Comparison of ENCODE assay signal across 8 cellular contexts in genomic region chr16:88703486-88704309, GRCh38. TPM values are rescaled to one million over a fixed set of nuclear protein-coding genes. Genes with fewer than 3 reads are reported as not detected.
DNase-seq lines count a peak whose midpoint lies in the region; ATAC-seq and TF ChIP-seq lines count a peak whose summit lies in the region.

No MANE protein-coding gene starts in this region.

- peak overlapping the region; percentile 94 for H3K27ac ChIP-seq in HL-60 (replicated peaks)

- H3K4me3 ChIP-seq in HL-60 (replicated peaks; ENCODE audit: insufficient read depth, low read length): peak overlapping the region; percentile 90

- no peak for TF ChIP-seq POLR2A in erythroblast (IDR thresholded peaks at IDR 0.05; ENCODE audit: low read length)

- DNase-seq in HL-60 (ENCODE audit: low read depth in 1 of 2, low spot score in 1 of 2) (peak; percentile 64 to 76), erythroblast (lab: John Stamatoyannopoulos, UW) (peak; percentile 30 to 38), HUDEP-2 (lab: John Stamatoyannopoulos, UW; ENCODE audit: unreplicated experiment in 76 of 76) (no peak), omental fat pad (ENCODE audit: low spot score) (no peak), NCI-H2081 treated with DMSO at 0.1 percent for 48 hours (lab: John Stamatoyannopoulos, UW) (no peak)
- DNase-seq in activated CD8-positive, alpha-beta memory T cell treated with anti-CD3 and anti-CD28 coated beads for 1 hour (ENCODE audit: extremely low read depth in 1 of 2, low read depth in 1 of 2): peak; percentile 55
- DNase-seq in stimulated activated CD4-positive, alpha-beta T cell treated with anti-CD3 and anti-CD28 coated beads, Interleukin-12 subunit alpha, Interleukin-12 subunit beta, amount 100 ng/mL, for 48 hours (ENCODE audit: low read depth in 2 of 3, low spot score in 1 of 3): peak; percentile 44 to 56 (median 56)

- no peak for ATAC-seq in HG03565 (IDR thresholded peaks at IDR 0.05; ENCODE audit: unreplicated experiment)
- ATAC-seq in omental fat pad (ENCODE audit: low FRiP score): no peak

- no peaks in the 10 kb centered on the region for H3K27me3 ChIP-seq in HL-60 (ENCODE audit: insufficient read depth, poor library complexity, severe bottlenecking)

- no peak for TF ChIP-seq CTCF in HL-60 (IDR thresholded peaks at IDR 0.05; ENCODE audit: insufficient read depth, low read length)
- no peak for TF ChIP-seq CTCF in omental fat pad (IDR thresholded peaks at IDR 0.05)

RNA-seq across cellular contexts. Expression of gene RNF166, which starts 2.5 kb away (rescaled TPM):
- 10 to 100 TPM; 13.5 to 36.4 (median 20.2) TPM for total RNA-seq in omental fat pad

RNA-seq across cellular contexts. Expression of gene CTU2, which starts 2.6 kb away (rescaled TPM):
- 10 to 100 TPM in 2 of 4 donors, 1 to 10 TPM in 2; 6.8 to 23.7 (median 10.2) TPM for total RNA-seq in omental fat pad

RNA-seq across cellular contexts. Expression of gene SNAI3, which starts 17.4 kb away (rescaled TPM):
- 1 to 10 TPM in 2 of 4 donors, under 1 TPM in 2; 0.37 to 2.3 (median 0.99) TPM for total RNA-seq in omental fat pad

RNA-seq across cellular contexts. Expression of gene MVD, which starts 40.8 kb away (rescaled TPM):
- total RNA-seq in omental fat pad: 10 to 100 TPM; 10.9 to 27.5 (median 16.3) TPM

RNA-seq across cellular contexts. Expression of gene CYBA, which starts 52.8 kb away (rescaled TPM):
- total RNA-seq in omental fat pad: 100 to 1,000 TPM; 174 to 329 (median 245) TPM

Comparison
In these comparisons a context has a peak if more than half of its experiments do, and no peak if none do; other contexts are left out.
1. DNase-seq: peak in HL-60 (2 of 2), activated CD8-positive, alpha-beta memory T cell treated with anti-CD3 and anti-CD28 coated beads for 1 hour (2 of 2), erythroblast (2 of 2) and stimulated activated CD4-positive, alpha-beta T cell treated with anti-CD3 and anti-CD28 coated beads, Interleukin-12 subunit alpha, Interleukin-12 subunit beta, amount 100 ng/mL, for 48 hours (3 of 3); none in HUDEP-2 (0 of 76), omental fat pad (single experiment) and NCI-H2081 treated with DMSO at 0.1 percent for 48 hours (single experiment).